ENCODE assay signal across 1 cellular context in genomic region chr16:75272097-75272548, GRCh38.
TF ChIP-seq lines count a peak whose summit lies in the region.

No MANE protein-coding gene starts in this region.

TF ChIP-seq in endothelial cell of umbilical vein, 7 proteins besides CTCF, POLR2A, EP300 and RAD21:
- TF ChIP-seq GATA2 (IDR thresholded peaks at IDR 0.05; ENCODE audit: insufficient read depth, insufficient read length, low read depth, low read length) = no peak
- no peak for TF ChIP-seq MYC (IDR thresholded peaks at IDR 0.05; ENCODE audit: low read depth, low read length)
- TF ChIP-seq MAX (IDR thresholded peaks at IDR 0.05; ENCODE audit: insufficient read depth, insufficient read length) = no peak
- no peak for TF ChIP-seq FOS (IDR thresholded peaks at IDR 0.05; ENCODE audit: borderline replicate concordance, insufficient read depth, low read length)
- no peak for TF ChIP-seq POLR2AphosphoS5 (IDR thresholded peaks at IDR 0.05; ENCODE audit: insufficient read depth, low read depth, low read length)
- TF ChIP-seq JUN (IDR thresholded peaks at IDR 0.05; ENCODE audit: borderline replicate concordance, insufficient read depth, insufficient read length, low read depth) = no peak
- no peak for TF ChIP-seq EZH2 (IDR thresholded peaks at IDR 0.05; ENCODE audit: borderline replicate concordance, low read depth, low read length, severe bottlenecking)
